In genomic region chr22:46068908-46069481, GRCh38 we compare ENCODE assay signal across 8 cellular contexts.
DNase-seq lines count a peak whose midpoint lies in the region; ATAC-seq and TF ChIP-seq lines count a peak whose summit lies in the region.

No MANE protein-coding gene starts in this region.

- DNase-seq in CD14-positive monocyte (ENCODE audit: low spot score) (no peak), HT-29 (ENCODE audit: low spot score) (peak; percentile 66), kidney epithelial cell (ENCODE audit: low read depth) (peak; percentile 51), thyroid gland (peak in 1 of 2 donors; percentile 14), GM20000 (ENCODE audit: low spot score) (no peak)
- no peak for DNase-seq in stimulated activated CD4-positive, alpha-beta T cell treated with anti-CD3 and anti-CD28 coated beads, Interleukin-12 subunit alpha, Interleukin-12 subunit beta, amount 100 ng/mL, for 4 hours

- peak overlapping the region; percentile 77 for H3K4me3 ChIP-seq in kidney epithelial cell (ENCODE audit: low read depth, low read length)
- H3K4me3 ChIP-seq in thyroid gland (replicated peaks in 1 of 3) = peak overlapping the region in 2 of 3 donors; percentile 12 to 56

- TF ChIP-seq CTCF in CD14-positive monocyte (IDR thresholded peaks at IDR 0.05) (no peak), kidney epithelial cell (IDR thresholded peaks at IDR 0.05; ENCODE audit: insufficient read depth, low read length, poor library complexity, severe bottlenecking) (no peak), thyroid gland (IDR thresholded peaks at IDR 0.05) (no peak), GM20000 (IDR thresholded peaks at IDR 0.05; ENCODE audit: extremely low read depth, missing control alignments) (no peak)

- no peak for TF ChIP-seq POLR2A in thyroid gland (IDR thresholded peaks at IDR 0.05)

- peak overlapping the region; percentile 89 to 91 for H3K4me3 Mint-ChIP-seq in CD14-positive monocyte

- intact Hi-C loops in CD14-positive monocyte (cut with micrococcal nuclease) = loop anchor here in 1 of 2 donors (2.0 kb wide), 2 partner anchors 16 to 32 kb away; no protein-coding TSS in a partner anchor
- intact Hi-C loops in thyroid gland (cut with DNase I) = no loop called here

- H3K4me1 Mint-ChIP-seq in CD14-positive monocyte = peaks cover 62% of the 10 kb centered on the region

- peaks cover 27 to 31% of the 10 kb centered on the region in 2 donors for H3K4me1 ChIP-seq in thyroid gland

- H3K27me3 ChIP-seq in kidney epithelial cell (ENCODE audit: control insufficient read depth, insufficient read depth, low read length) (no peaks in the 10 kb centered on the region), thyroid gland (no peaks in the 10 kb centered on the region)

- no peak for ATAC-seq in HG02759 (IDR thresholded peaks at IDR 0.05; ENCODE audit: unreplicated experiment)

- H3K27ac ChIP-seq in adipose tissue (ENCODE audit: low read depth, low read length) (peak overlapping the region; percentile 100), thyroid gland (peak overlapping the region; percentile 98 to 100 (median 99))

- H3K36me3 ChIP-seq in kidney epithelial cell (ENCODE audit: control insufficient read depth, insufficient read depth, low read length) = no peaks in the 10 kb centered on the region
- peaks cover 0 to 4% of the 10 kb centered on the region in 2 donors for H3K36me3 ChIP-seq in thyroid gland

- H3K9me3 Mint-ChIP-seq in CD14-positive monocyte = no peaks in the 10 kb centered on the region

- no peaks in the 10 kb centered on the region for H3K27me3 Mint-ChIP-seq in CD14-positive monocyte (ENCODE audit: low read depth in 3 of 3)

- no peaks in the 10 kb centered on the region for H3K9me3 ChIP-seq in thyroid gland

- 2 to 9% (median 2%) methylated on average over 8 of the region's 8 CpGs for WGBS in adipose tissue, 3 donors
- 12 to 34% methylated on average over 8 of the region's 8 CpGs for WGBS in thyroid gland, 2 donors

- peaks cover 6 to 9% of the 10 kb centered on the region in 2 donors for H3K36me3 Mint-ChIP-seq in CD14-positive monocyte

- peak overlapping the region; percentile 90 to 97 (median 94) for H3K27ac Mint-ChIP-seq in CD14-positive monocyte

Comparison
In these comparisons a context has a peak if more than half of its experiments do, and no peak if none do; other contexts are left out.
1. DNase-seq: peak in HT-29 (single experiment) and kidney epithelial cell (single experiment); none in CD14-positive monocyte (single experiment), GM20000 (single experiment) and stimulated activated CD4-positive, alpha-beta T cell treated with anti-CD3 and anti-CD28 coated beads, Interleukin-12 subunit alpha, Interleukin-12 subunit beta, amount 100 ng/mL, for 4 hours (single experiment).